In the genomic region with DNA sequence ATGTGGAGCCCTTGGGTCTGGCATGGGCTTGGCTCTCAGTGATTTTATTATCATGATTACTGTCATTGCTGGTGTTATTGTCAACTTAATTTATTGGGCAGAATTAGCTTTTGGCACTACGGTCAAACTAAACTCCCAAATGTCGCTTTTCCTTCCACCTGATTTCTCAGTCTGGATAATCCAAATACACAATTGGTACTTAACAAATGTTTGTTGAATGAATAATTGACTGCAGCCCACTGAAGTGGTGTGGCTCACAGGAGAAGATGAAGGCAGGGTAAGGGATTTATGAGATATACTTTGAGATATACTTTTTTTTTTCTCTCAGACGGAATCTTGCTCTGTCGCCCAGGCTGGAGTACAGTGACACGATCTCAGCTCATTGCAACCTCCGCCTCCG, we compare ENCODE assay signal across 9 cellular contexts. TPM values are rescaled to one million over a fixed set of nuclear protein-coding genes. Genes with fewer than 3 reads are reported as not detected.
DNase-seq lines count a peak whose midpoint lies in the region; ATAC-seq and TF ChIP-seq lines count a peak whose summit lies in the region.
"Had no signal": no experiment of that assay in that cellular context is flagged by ENCODE, and none has a peak within 500 bp of the region (broad histone marks: within the 10 kb centered on the region; RNA-seq: fewer than 3 reads in every experiment).

No MANE protein-coding gene starts in this region.

- peaks cover 44% of the 10 kb centered on the region for H3K36me3 ChIP-seq in DND-41 (ENCODE audit: insufficient read depth, low read length)
- no peaks in the 10 kb centered on the region for H3K36me3 ChIP-seq in PC-9 (ENCODE audit: low read depth)
- H3K36me3 ChIP-seq in parathyroid adenoma (ENCODE audit: control insufficient read depth, insufficient read depth, low read length): no peaks in the 10 kb centered on the region

- no peaks in the 10 kb centered on the region for H3K9me3 ChIP-seq in DND-41 (ENCODE audit: insufficient read depth, low read length, severe bottlenecking)
- no peaks in the 10 kb centered on the region for H3K9me3 ChIP-seq in PC-9 (ENCODE audit: insufficient read depth, low read depth)
- no peaks in the 10 kb centered on the region for H3K9me3 ChIP-seq in parathyroid adenoma (ENCODE audit: control insufficient read depth, low read length)

- no peak overlapping the region for H3K27ac Mint-ChIP-seq in effector memory CD8-positive, alpha-beta T cell

- peak overlapping the region; percentile 82 to 88 for H3K4me3 Mint-ChIP-seq in effector memory CD8-positive, alpha-beta T cell

- no peaks in the 10 kb centered on the region for H3K27me3 ChIP-seq in DND-41 (ENCODE audit: insufficient read depth, low read length, poor library complexity)
- H3K27me3 ChIP-seq in PC-9 (ENCODE audit: insufficient read depth, low read depth): no peaks in the 10 kb centered on the region
- no peaks in the 10 kb centered on the region for H3K27me3 ChIP-seq in parathyroid adenoma (ENCODE audit: control insufficient read depth, insufficient read depth, low read length)

- H3K36me3 Mint-ChIP-seq in effector memory CD8-positive, alpha-beta T cell (ENCODE audit: insufficient read depth): peaks cover 34% of the 10 kb centered on the region

- H3K4me2 ChIP-seq in DND-41 (ENCODE audit: insufficient read depth, low read length): peak overlapping the region; percentile 89
- H3K4me2 ChIP-seq in PC-9: peak overlapping the region; percentile 73
- H3K4me2 ChIP-seq in parathyroid adenoma (ENCODE audit: low read length): peak overlapping the region; percentile 96

- no peaks in the 10 kb centered on the region for H3K9me2 ChIP-seq in PC-9 (ENCODE audit: insufficient read depth)

- H2AFZ ChIP-seq in DND-41 (ENCODE audit: low read depth, low read length) (no peak overlapping the region), PC-9 (no peak overlapping the region), parathyroid adenoma (no peak overlapping the region)

- H3F3A ChIP-seq in PC-9 (ENCODE audit: insufficient read depth, low read depth): peaks cover 15% of the 10 kb centered on the region; the same call in 1 of the 2 replicates

- H3K4me3 ChIP-seq in DND-41 (ENCODE audit: low read depth in 1 of 2, low read length in 2 of 2) (peak overlapping the region; percentile 100; a peak in 2 of 4 replicates), PC-9 (peak overlapping the region; percentile 95; the same call in 1 of the 2 replicates), parathyroid adenoma (ENCODE audit: low read depth, low read length) (no peak overlapping the region)

- BruUV-seq in PC-9 (replicated peaks; lab: Mats Ljungman, UMichigan): no TSS peak

- CTCF ChIA-PET in PC-9 (lab: Charles Lee): interaction anchor here (0.6 to 1.1 kb wide), 2 partner anchors 210 to 211 kb away, joined by 3 to 7 read pairs; no protein-coding TSS in a partner anchor

- H3K27ac ChIP-seq in DND-41 (ENCODE audit: low read length) (0 out of 2 replicates have a peak overlapping the region, but pooled peaks have one; percentile 3), PC-9 (0 out of 2 replicates have a peak overlapping the region, but pooled peaks have one; percentile 0), parathyroid adenoma (no peak overlapping the region)

- peaks cover 14 to 16% of the 10 kb centered on the region in 2 donors for H3K4me1 Mint-ChIP-seq in effector memory CD8-positive, alpha-beta T cell (ENCODE audit: low read depth in 2 of 2)

- DNase-seq in DND-41 (no peak), PC-9 (no peak), HUDEP-2 (lab: John Stamatoyannopoulos, UW; ENCODE audit: unreplicated experiment in 76 of 76) (no peak), UCSD-AML1 (lab: John Stamatoyannopoulos, UW; ENCODE audit: unreplicated experiment) (no peak)
- DNase-seq in effector memory CD8-positive, alpha-beta T cell: no peak
- DNase-seq: NCI-H1694 had no signal

- intact Hi-C loops in PC-9 (cut with micrococcal nuclease; ENCODE audit: unreplicated experiment): loop anchor here (5.0 to 10.0 kb wide), 2 partner anchors 45 to 82 kb away; a partner anchor contains a TSS

- POLR2A ChIA-PET in PC-9 (lab: Charles Lee; ENCODE audit: unreplicated experiment): interaction anchor here (0.6 kb wide), 1 partner anchor 293 kb away, joined by 6 read pairs; no protein-coding TSS in a partner anchor

- H3K4me1 ChIP-seq in DND-41 (ENCODE audit: insufficient read depth, low read length): peaks cover 43% of the 10 kb centered on the region
- H3K4me1 ChIP-seq in PC-9 (replicated peaks; ENCODE audit: insufficient read depth): peaks cover 7% of the 10 kb centered on the region
- no peaks in the 10 kb centered on the region for H3K4me1 ChIP-seq in parathyroid adenoma

- H3K9ac ChIP-seq in DND-41 (ENCODE audit: low read depth, low read length): peak overlapping the region; percentile 98
- no peak overlapping the region for H3K9ac ChIP-seq in parathyroid adenoma

- H3K79me2 ChIP-seq in DND-41 (ENCODE audit: insufficient read depth, low read length) (peaks cover 36% of the 10 kb centered on the region), PC-9 (ENCODE audit: low read depth) (peaks cover 21% of the 10 kb centered on the region), parathyroid adenoma (peaks cover 2% of the 10 kb centered on the region)

- peaks cover 9% of the 10 kb centered on the region; the same call in 1 of the 2 replicates for H4K20me1 ChIP-seq in DND-41 (ENCODE audit: insufficient read depth, low read length)
- H4K20me1 ChIP-seq in PC-9 (ENCODE audit: insufficient read depth): 0 out of 2 replicates have a peak, but pooled peaks cover 5% of the 10 kb centered on the region

- no peaks in the 10 kb centered on the region for H3K9me3 Mint-ChIP-seq in effector memory CD8-positive, alpha-beta T cell

- TF ChIP-seq CTCF in DND-41 (IDR thresholded peaks at IDR 0.05; ENCODE audit: borderline replicate concordance, extremely low read depth, low read length, poor library complexity, severe bottlenecking) (no peak), PC-9 (conservative IDR thresholded peaks at IDR 0.05) (no peak), parathyroid adenoma (IDR thresholded peaks at IDR 0.05) (no peak)

- H3K27me3 Mint-ChIP-seq in effector memory CD8-positive, alpha-beta T cell: no peaks in the 10 kb centered on the region

- no peak for ATAC-seq in DND-41 (ENCODE audit: insufficient read depth, low read depth)
- no peak for ATAC-seq in effector memory CD8-positive, alpha-beta T cell (replicated peaks)
- ATAC-seq in GM18858 (IDR thresholded peaks at IDR 0.05; ENCODE audit: unreplicated experiment): no peak
- ATAC-seq in HG03280 (IDR thresholded peaks at IDR 0.05; ENCODE audit: unreplicated experiment): no peak

RNA-seq across cellular contexts. Expression of a gene that starts 1.5 kb away (rescaled TPM):
- 82.9 and 88.8 TPM in 2 replicates for total RNA-seq in PC-9 (2021)

RNA-seq across cellular contexts. Expression of a gene that starts 45.5 kb away (rescaled TPM):
- 175 and 290 TPM in 2 replicates for total RNA-seq in PC-9 (2021)
